Comparison of ENCODE assay signal across 11 cellular contexts in genomic region chr1:165445388-165445787, GRCh38. TPM values are rescaled to one million over a fixed set of nuclear protein-coding genes. Genes with fewer than 3 reads are reported as not detected.
A peak's percentile ranks its signal among the peaks of the same experiment; 100 is the strongest.
DNase-seq lines count a peak whose midpoint lies in the region; ATAC-seq, FAIRE-seq and TF ChIP-seq lines count a peak whose summit lies in the region.
"Had no signal": no experiment of that assay in that cellular context is flagged by ENCODE, and none has a peak within 500 bp of the region (broad histone marks: within the 10 kb centered on the region; RNA-seq: fewer than 3 reads in every experiment).

No MANE protein-coding gene starts in this region.

- no peaks in the 10 kb centered on the region for H4K20me1 ChIP-seq in GM12878 (ENCODE audit: control insufficient read depth, insufficient read depth)

- TF ChIP-seq POLR2A in GM12878 (IDR thresholded peaks at IDR 0.05; ENCODE audit: low read depth, low read length) = no peak

- CTCF ChIA-PET in GM12878 (lab: Yijun Ruan, JAX) = no interaction called here

- H3K9ac ChIP-seq in GM12878 (ENCODE audit: control insufficient read depth, insufficient read depth, low read length) (no peak overlapping the region), stomach smooth muscle (ENCODE audit: low read length in 2 of 2) (no peak overlapping the region), colonic mucosa (ENCODE audit: low read depth in 2 of 2, low read length in 2 of 2) (no peak overlapping the region)

- no peak for TF ChIP-seq RAD21 in GM12878 (IDR thresholded peaks at IDR 0.05; ENCODE audit: insufficient read depth, low read depth, low read length)

- no peaks in the 10 kb centered on the region for H3K4me1 ChIP-seq in GM12878 (ENCODE audit: control insufficient read depth, insufficient read depth, low read length)
- peaks cover 8% of the 10 kb centered on the region for H3K4me1 ChIP-seq in stomach smooth muscle (ENCODE audit: control insufficient read depth, insufficient read depth, low read length)
- H3K4me1 ChIP-seq in mucosa of descending colon (ENCODE audit: low read depth) = no peaks in the 10 kb centered on the region
- H3K4me1 ChIP-seq in colonic mucosa = no peaks in the 10 kb centered on the region

- in situ Hi-C loops in GM12878 (cut with MboI) = no loop called here

- SMC1A ChIA-PET in GM12878 (lab: Charles Lee; ENCODE audit: uncharacterized antibody, unreplicated experiment) = interaction anchor here (0.5 kb wide), 1 partner anchor 12 kb away, joined by 3 read pairs; no protein-coding TSS in a partner anchor

- H3K4me3 ChIP-seq in GM12878 (no peak overlapping the region), iPS-18c (ENCODE audit: insufficient read depth, low read depth, low read length) (peak overlapping the region; percentile 16; the same call in 1 of the 2 replicates), stomach smooth muscle (ENCODE audit: low read length in 2 of 2) (peak overlapping the region in 1 of 2 donors; percentile 64), mucosa of descending colon (no peak overlapping the region), colonic mucosa (no peak overlapping the region)

- H3K4me2 ChIP-seq in GM12878 (ENCODE audit: control insufficient read depth, insufficient read depth) = no peak overlapping the region

- H3K27me3 ChIP-seq in GM12878 (replicated peaks in 1 of 2; ENCODE audit: control insufficient read depth in 2 of 2, insufficient read depth in 2 of 2, low read length in 1 of 2) (peaks cover 4 to 6% of the 10 kb centered on the region in 2 experiments; a peak in 2 of 4 replicates), stomach smooth muscle (ENCODE audit: control insufficient read depth in 1 of 2, insufficient read depth in 2 of 2, low read length in 2 of 2) (peaks cover 37 to 46% of the 10 kb centered on the region in 2 donors), colonic mucosa (peaks cover 27% of the 10 kb centered on the region)

- ATAC-seq in GM12878 = no peak
- ATAC-seq in mucosa of descending colon = no peak
- no peak for ATAC-seq in GM21717 (IDR thresholded peaks at IDR 0.05; ENCODE audit: unreplicated experiment)

- intact Hi-C loops in GM12878 (cut with micrococcal nuclease; ENCODE audit: unreplicated experiment) = no loop called here
- intact Hi-C loops in mucosa of descending colon (cut with DNase I, micrococcal nuclease) = no loop called here
- intact Hi-C loops in colonic mucosa (cut with DNase I) = no loop called here

- DNase-seq in NCI-H510A treated with DMSO at 0.1 percent for 48 hours (lab: John Stamatoyannopoulos, UW) (peak; percentile 36), NCI-H510A (lab: John Stamatoyannopoulos, UW) (no peak), GM12878 (ENCODE audit: low read depth, low spot score) (no peak), mucosa of descending colon (no peak), colonic mucosa (no peak)
- DNase-seq: 8988T, cortex of kidney, DMS79 had no signal

- POLR2A ChIA-PET in GM12878 (lab: Charles Lee) = no interaction called here

- no peaks in the 10 kb centered on the region for H3K79me2 ChIP-seq in GM12878 (ENCODE audit: control insufficient read depth, insufficient read depth, low read length)

- H3K27ac ChIP-seq in GM12878 (ENCODE audit: control insufficient read depth, insufficient read depth) (no peak overlapping the region), stomach smooth muscle (ENCODE audit: low read length) (peak overlapping the region; percentile 11), colonic mucosa (no peak overlapping the region)

- no peak for TF ChIP-seq EP300 in GM12878 (IDR thresholded peaks at IDR 0.05; ENCODE audit: borderline replicate concordance in 1 of 2, control insufficient read depth in 1 of 2, low read depth in 2 of 2, low read length in 2 of 2)

- BruUV-seq in GM12878 (replicated peaks; lab: Mats Ljungman, UMichigan) = no TSS peak

- H3K9me3 ChIP-seq in GM12878 (replicated peaks; ENCODE audit: control insufficient read depth, insufficient read depth, low read length) (no peaks in the 10 kb centered on the region), iPS-18c (ENCODE audit: control insufficient read depth, insufficient read depth, low read length) (no peaks in the 10 kb centered on the region), stomach smooth muscle (ENCODE audit: control insufficient read depth in 2 of 2, low read length in 2 of 2) (no peaks in the 10 kb centered on the region), mucosa of descending colon (no peaks in the 10 kb centered on the region), colonic mucosa (no peaks in the 10 kb centered on the region)

- H3K36me3 ChIP-seq in GM12878 (ENCODE audit: control insufficient read depth in 2 of 2, insufficient read depth in 2 of 2, low read length in 1 of 2) = no peaks in the 10 kb centered on the region
- no peaks in the 10 kb centered on the region for H3K36me3 ChIP-seq in stomach smooth muscle (ENCODE audit: control insufficient read depth in 2 of 2, insufficient read depth in 2 of 2, low read length in 2 of 2)
- H3K36me3 ChIP-seq in mucosa of descending colon (ENCODE audit: low read depth) = no peaks in the 10 kb centered on the region
- H3K36me3 ChIP-seq in colonic mucosa = no peaks in the 10 kb centered on the region

- WGBS in GM12878 (ENCODE audit: insufficient coverage, insufficient replicate concordance, low lambda C conversion rate, missing lambda C conversion rate) = 3% methylated on average over 4 of the region's 4 CpGs

- no peak for TF ChIP-seq CTCF in GM12878 (IDR thresholded peaks at IDR 0.05 in 2 of 3, conservative IDR thresholded peaks at IDR 0.05 in 1 of 3; ENCODE audit: control insufficient read depth in 2 of 3, extremely low read depth in 1 of 3, insufficient read depth in 1 of 3, low read depth in 3 of 3, low read length in 3 of 3)
- no peak for TF ChIP-seq CTCF in mucosa of descending colon (IDR thresholded peaks at IDR 0.05)
- TF ChIP-seq CTCF in colonic mucosa (IDR thresholded peaks at IDR 0.05) = no peak

- no peak for FAIRE-seq in GM12878 (lab: Jason Lieb, UNC)

- H2AFZ ChIP-seq in GM12878 (ENCODE audit: control insufficient read depth, low read depth, low read length) = no peak overlapping the region

- RAD21 ChIA-PET in GM12878 (lab: Charles Lee; ENCODE audit: unreplicated experiment) = no interaction called here

TF ChIP-seq in GM12878, 131 proteins besides CTCF, POLR2A, EP300 and RAD21 (continues in another document):
- TF ChIP-seq, protein P1, sequence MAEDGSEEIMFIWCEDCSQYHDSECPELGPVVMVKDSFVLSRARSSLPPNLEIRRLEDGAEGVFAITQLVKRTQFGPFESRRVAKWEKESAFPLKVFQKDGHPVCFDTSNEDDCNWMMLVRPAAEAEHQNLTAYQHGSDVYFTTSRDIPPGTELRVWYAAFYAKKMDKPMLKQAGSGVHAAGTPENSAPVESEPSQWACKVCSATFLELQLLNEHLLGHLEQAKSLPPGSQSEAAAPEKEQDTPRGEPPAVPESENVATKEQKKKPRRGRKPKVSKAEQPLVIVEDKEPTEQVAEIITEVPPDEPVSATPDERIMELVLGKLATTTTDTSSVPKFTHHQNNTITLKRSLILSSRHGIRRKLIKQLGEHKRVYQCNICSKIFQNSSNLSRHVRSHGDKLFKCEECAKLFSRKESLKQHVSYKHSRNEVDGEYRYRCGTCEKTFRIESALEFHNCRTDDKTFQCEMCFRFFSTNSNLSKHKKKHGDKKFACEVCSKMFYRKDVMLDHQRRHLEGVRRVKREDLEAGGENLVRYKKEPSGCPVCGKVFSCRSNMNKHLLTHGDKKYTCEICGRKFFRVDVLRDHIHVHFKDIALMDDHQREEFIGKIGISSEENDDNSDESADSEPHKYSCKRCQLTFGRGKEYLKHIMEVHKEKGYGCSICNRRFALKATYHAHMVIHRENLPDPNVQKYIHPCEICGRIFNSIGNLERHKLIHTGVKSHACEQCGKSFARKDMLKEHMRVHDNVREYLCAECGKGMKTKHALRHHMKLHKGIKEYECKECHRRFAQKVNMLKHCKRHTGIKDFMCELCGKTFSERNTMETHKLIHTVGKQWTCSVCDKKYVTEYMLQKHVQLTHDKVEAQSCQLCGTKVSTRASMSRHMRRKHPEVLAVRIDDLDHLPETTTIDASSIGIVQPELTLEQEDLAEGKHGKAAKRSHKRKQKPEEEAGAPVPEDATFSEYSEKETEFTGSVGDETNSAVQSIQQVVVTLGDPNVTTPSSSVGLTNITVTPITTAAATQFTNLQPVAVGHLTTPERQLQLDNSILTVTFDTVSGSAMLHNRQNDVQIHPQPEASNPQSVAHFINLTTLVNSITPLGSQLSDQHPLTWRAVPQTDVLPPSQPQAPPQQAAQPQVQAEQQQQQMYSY (CRISPR knock-in tag; IDR thresholded peaks at IDR 0.05) = no peak
- TF ChIP-seq BMI1 (IDR thresholded peaks at IDR 0.05; ENCODE audit: borderline replicate concordance) (no peak), EZH2 (IDR thresholded peaks at IDR 0.05; ENCODE audit: borderline replicate concordance, control insufficient read depth, low read depth, low read length) (0 out of 2 replicates have a peak, but pooled peaks have one; percentile 67)

RNA-seq across cellular contexts. Expression of gene RXRG, which starts 0.5 kb away (rescaled TPM):
- total RNA-seq in GM12878 (2013; cell fraction: nucleolus; rRNA removed) = not detected in 2 replicates
- total RNA-seq in GM12878 (2014; rRNA removed) (not detected in 2 replicates), GM12878 (2014; rRNA removed; fragmentation: Illumina TruSeq; extraction: Trizol) (not detected in 2 replicates), GM12878 (2021) (not detected in 2 replicates), mucosa of descending colon (1 to 10 TPM in 2 of 3 donors, under 1 TPM in 1; 0.29 to 1.8 (median 1.1) TPM), colonic mucosa (under 1 TPM; 0.20 to 0.74 TPM)
- polyA plus RNA-seq in GM12878 (2011; ENCODE audit: low read depth) = not detected
- polyA plus RNA-seq in GM12878 (2011; rRNA removed) (not detected in 2 replicates), GM12878 (2014; fragmentation: Illumina TruSeq; extraction: Trizol) (not detected in 2 replicates), GM12878 (2014; fragmentation: Nextera tagmentation; extraction: Ambion mirVana) (not detected), GM12878 (2014; rRNA removed) (not detected in 2 replicates), GM12878 (2016; fragmentation: Nextera tagmentation; extraction: Ambion mirVana) (under 1 TPM in 1 of 2 experiments, not detected in 1; 0.10 TPM)
- not detected in 2 replicates for polyA plus RNA-seq in GM12878 (2011; cell fraction: cytosol; rRNA removed)
- not detected in 2 replicates for polyA plus RNA-seq in GM12878 (2011; cell fraction: nucleus; rRNA removed)
- polyA plus RNA-seq in GM12878 (2012) = not detected in 2 replicates
- polyA minus RNA-seq in GM12878 (2011; rRNA and poly(A)+ RNA removed) = not detected in 2 replicates
- polyA minus RNA-seq in GM12878 (2011; cell fraction: cytosol; rRNA and poly(A)+ RNA removed) = not detected in 2 replicates
- not detected in 2 replicates for polyA minus RNA-seq in GM12878 (2011; cell fraction: nucleus; rRNA and poly(A)+ RNA removed)
